16 cellular contexts compared by ENCODE assay signal in the genomic region with DNA sequence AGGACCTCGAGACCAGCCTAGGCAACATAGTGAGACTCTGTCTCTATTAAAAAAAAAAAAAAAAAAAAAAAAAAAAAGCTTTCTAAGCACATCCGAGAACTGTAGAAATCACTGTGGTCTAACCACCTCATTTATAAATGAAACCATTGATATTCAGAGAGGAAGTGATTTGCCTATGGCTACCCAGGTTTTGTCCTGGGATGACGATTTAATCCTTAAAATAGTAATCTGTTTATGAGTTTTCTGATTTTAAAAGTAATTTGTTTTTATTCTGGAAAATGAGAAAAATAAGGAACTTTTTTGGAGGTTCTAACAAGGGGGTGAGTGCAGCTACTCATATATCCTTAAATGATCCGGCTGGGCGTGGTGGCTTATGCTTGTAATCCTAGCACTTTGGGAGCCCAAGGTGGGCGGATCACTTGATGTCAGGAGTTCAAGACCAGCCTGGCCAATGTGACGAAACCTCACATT. TPM values are rescaled to one million over a fixed set of nuclear protein-coding genes. Genes with fewer than 3 reads are reported as not detected.
DNase-seq lines count a peak whose midpoint lies in the region; ATAC-seq, FAIRE-seq and TF ChIP-seq lines count a peak whose summit lies in the region.
"Had no signal": no experiment of that assay in that cellular context is flagged by ENCODE, and none has a peak within 500 bp of the region (broad histone marks: within the 10 kb centered on the region; RNA-seq: fewer than 3 reads in every experiment).

No MANE protein-coding gene starts in this region.

- no peaks in the 10 kb centered on the region for H3K9me3 ChIP-seq in heart right ventricle
- H3K9me3 ChIP-seq: vagina had no signal

- H3K4me1 ChIP-seq in heart right ventricle: peaks cover 0 to 4% (median 0%) of the 10 kb centered on the region in 9 donors
- H3K4me1 ChIP-seq: vagina had no signal

- peak; percentile 56 for ATAC-seq in HG02885 (IDR thresholded peaks at IDR 0.05; ENCODE audit: poor library complexity, unreplicated experiment)
- ATAC-seq in heart right ventricle: no peak
- ATAC-seq in GM19467 (IDR thresholded peaks at IDR 0.05; ENCODE audit: unreplicated experiment): no peak
- ATAC-seq: right cardiac atrium, SK-N-SH treated with all-trans-retinoic acid at 6 μM for 48 hours had no signal

- no peak overlapping the region for H3K27ac ChIP-seq in heart right ventricle
- H3K27ac ChIP-seq: vagina had no signal

- no peak for FAIRE-seq in H54 (lab: Jason Lieb, UNC)

- DNase-seq in GM06990 (ENCODE audit: extremely low read depth, insufficient read length) (peak; percentile 82), GM19238 (ENCODE audit: insufficient read length, low spot score) (peak; percentile 32), NAMALWA (ENCODE audit: low spot score) (peak; percentile 44), heart right ventricle (no peak), H54 (ENCODE audit: insufficient read length, low spot score) (no peak), DMS153 (lab: John Stamatoyannopoulos, UW) (no peak)
- DNase-seq: dermis blood vessel endothelial cell, HCEC 1CT, Kasumi-1, mesenchymal stem cell, NCI-H2227 treated with DMSO at 0.1 percent for 48 hours, right cardiac atrium had no signal

- H3K36me3 ChIP-seq in GM06990 (ENCODE audit: control insufficient read depth, insufficient read depth, low read length): no peaks in the 10 kb centered on the region
- H3K36me3 ChIP-seq in heart right ventricle: no peaks in the 10 kb centered on the region
- H3K36me3 ChIP-seq: vagina had no signal

- H3K4me3 ChIP-seq in GM06990 (replicated peaks; ENCODE audit: low read depth, low read length): no peak overlapping the region
- H3K4me3 ChIP-seq in heart right ventricle: no peak overlapping the region
- H3K4me3 ChIP-seq: vagina had no signal

- no peak for TF ChIP-seq CTCF in GM06990 (IDR thresholded peaks at IDR 0.05; ENCODE audit: insufficient read depth, low read length, poor library complexity, severe bottlenecking)
- no peak for TF ChIP-seq CTCF in heart right ventricle (IDR thresholded peaks at IDR 0.05)

- no peaks in the 10 kb centered on the region for H3K27me3 ChIP-seq in GM06990 (replicated peaks; ENCODE audit: control insufficient read depth, insufficient read depth, low read length)
- H3K27me3 ChIP-seq in heart right ventricle: peaks cover 0 to 4% (median 0%) of the 10 kb centered on the region in 7 donors
- H3K27me3 ChIP-seq: vagina had no signal

- WGBS in heart right ventricle, 2 donors: 91 to 94% methylated on average over 7 of the region's 7 CpGs

- TF ChIP-seq POLR2A in H54 (IDR thresholded peaks at IDR 0.05; ENCODE audit: low read depth, low read length): no peak

- intact Hi-C loops in heart right ventricle (cut with DNase I): no loop called here

RNA-seq across cellular contexts. Expression of a gene that starts 6.5 kb away (rescaled TPM):
- 10 to 100 TPM in 4 of 10 donors, 1 to 10 TPM in 6; 4.2 to 68.1 (median 9.2) TPM for total RNA-seq in heart right ventricle
- 10 to 100 TPM; 10.5 to 11.1 TPM for polyA plus RNA-seq in heart right ventricle

RNA-seq across cellular contexts. Expression of a gene that starts 24.4 kb away (rescaled TPM):
- 10 to 100 TPM in 1 of 10 donors, 1 to 10 TPM in 9; 1.7 to 12.5 (median 3.8) TPM for total RNA-seq in heart right ventricle
- 1 to 10 TPM; 3.0 to 3.9 TPM for polyA plus RNA-seq in heart right ventricle

RNA-seq across cellular contexts. Expression of a gene that starts 43.5 kb away (rescaled TPM):
- 10 to 100 TPM in 3 of 10 donors, 1 to 10 TPM in 7; 3.9 to 44.3 (median 8.6) TPM for total RNA-seq in heart right ventricle
- 10 to 100 TPM in 1 of 2 donors, 1 to 10 TPM in 1; 3.9 to 11.0 TPM for polyA plus RNA-seq in heart right ventricle

Comparison
In these comparisons a context has a peak if more than half of its experiments do, and no peak if none do; other contexts are left out.
1. DNase-seq: peak in GM06990 (single experiment), GM19238 (single experiment) and NAMALWA (single experiment); none in heart right ventricle (0 of 2), H54 (single experiment) and DMS153 (single experiment).